In the genomic region with DNA sequence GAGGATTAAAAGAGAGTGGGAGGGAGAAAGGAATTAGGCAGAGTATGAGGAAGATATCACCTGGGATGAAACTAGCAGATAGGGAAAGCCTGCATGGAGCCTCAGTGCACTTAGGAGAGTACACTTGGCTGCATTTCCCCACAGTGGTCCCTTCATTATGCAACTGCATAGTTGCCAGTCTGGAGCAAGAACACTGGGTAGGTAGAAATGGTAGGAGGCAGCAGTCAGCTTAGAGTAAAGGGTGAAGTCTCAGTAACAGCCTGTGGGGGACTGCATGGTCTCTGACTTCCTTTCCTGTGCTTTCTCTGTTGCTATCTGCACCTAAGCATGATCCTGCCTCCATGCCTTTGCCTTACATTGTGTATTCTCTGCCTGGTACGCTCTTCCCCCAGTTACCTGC, we compare ENCODE assay signal across 12 cellular contexts. TPM values are rescaled to one million over a fixed set of nuclear protein-coding genes. Genes with fewer than 3 reads are reported as not detected.
DNase-seq lines count a peak whose midpoint lies in the region; ATAC-seq and TF ChIP-seq lines count a peak whose summit lies in the region.
"Had no signal": no experiment of that assay in that cellular context is flagged by ENCODE, and none has a peak within 500 bp of the region (broad histone marks: within the 10 kb centered on the region; RNA-seq: fewer than 3 reads in every experiment).

No MANE protein-coding gene starts in this region.

- ATAC-seq in CD8-positive, alpha-beta T cell, result peak; percentile 54
- ATAC-seq in GM18868 (IDR thresholded peaks at IDR 0.05; ENCODE audit: unreplicated experiment), result peak; percentile 45
- peak; percentile 52 for ATAC-seq in HG03159 (IDR thresholded peaks at IDR 0.05; ENCODE audit: unreplicated experiment)
- ATAC-seq in activated naive CD8-positive, alpha-beta T cell treated with anti-CD3 and anti-CD28 coated beads, Interleukin-2, amount 50 U/mL, for 24 hours, result peak; percentile 60
- ATAC-seq in HG03457 (IDR thresholded peaks at IDR 0.05; ENCODE audit: unreplicated experiment), result no peak

- peak overlapping the region; percentile 3 for H3K27ac Mint-ChIP-seq in CD8-positive, alpha-beta T cell
- H3K27ac Mint-ChIP-seq in activated naive CD8-positive, alpha-beta T cell treated with anti-CD3 and anti-CD28 coated beads, Interleukin-2, amount 50 U/mL, for 24 hours, result peak overlapping the region; percentile 7

- no peak overlapping the region for H3K4me3 Mint-ChIP-seq in CD8-positive, alpha-beta T cell
- H3K4me3 Mint-ChIP-seq in activated naive CD8-positive, alpha-beta T cell treated with anti-CD3 and anti-CD28 coated beads, Interleukin-2, amount 50 U/mL, for 24 hours, result no peak overlapping the region

- no peak for DNase-seq in CD8-positive, alpha-beta T cell
- DNase-seq in activated naive CD8-positive, alpha-beta T cell treated with anti-CD3 and anti-CD28 coated beads, Interleukin-2, amount 50 U/mL, for 24 hours, result no peak
- no peak for DNase-seq in activated effector memory CD4-positive, alpha-beta T cell treated with Interleukin-2 at 50 U/mL for 16 hours
- DNase-seq in NCI-H524 treated with DMSO at 0.1 percent for 48 hours (lab: John Stamatoyannopoulos, UW), result no peak
- no peak for DNase-seq in DMS153 (lab: John Stamatoyannopoulos, UW)
- DNase-seq: dermis blood vessel endothelial cell, DMS79 treated with DMSO at 0.1 percent for 48 hours, hippocampal formation had no signal

- no peak overlapping the region for H3K4me3 ChIP-seq in CD8-positive, alpha-beta T cell (ENCODE audit: low read depth, low read length)
- H3K4me3 ChIP-seq: HAP-1 had no signal

- no peak overlapping the region for H3K27ac ChIP-seq in CD8-positive, alpha-beta T cell (ENCODE audit: low read depth, low read length)

- peaks cover 78% of the 10 kb centered on the region for H3K4me1 Mint-ChIP-seq in CD8-positive, alpha-beta T cell (ENCODE audit: low read depth)
- H3K4me1 Mint-ChIP-seq in activated naive CD8-positive, alpha-beta T cell treated with anti-CD3 and anti-CD28 coated beads, Interleukin-2, amount 50 U/mL, for 24 hours, result peaks cover 83% of the 10 kb centered on the region

- no peaks in the 10 kb centered on the region for H3K9me3 ChIP-seq in CD8-positive, alpha-beta T cell (ENCODE audit: low read length)
- H3K9me3 ChIP-seq: HAP-1 had no signal

- H3K4me1 ChIP-seq in CD8-positive, alpha-beta T cell (ENCODE audit: insufficient read depth, low read length), result peaks cover 61% of the 10 kb centered on the region

- POLR2A ChIA-PET in CD8-positive, alpha-beta T cell (lab: Charles Lee), result no interaction called here

- CTCF ChIA-PET in CD8-positive, alpha-beta T cell (lab: Charles Lee), result interaction anchor here (1.7 kb wide), 1 partner anchor 44 kb away, joined by 3 read pairs; no protein-coding TSS in a partner anchor

- TF ChIP-seq CTCF in CD8-positive, alpha-beta T cell (IDR thresholded peaks at IDR 0.05), result no peak

- H3K9me3 Mint-ChIP-seq in CD8-positive, alpha-beta T cell, result no peaks in the 10 kb centered on the region
- H3K9me3 Mint-ChIP-seq in activated naive CD8-positive, alpha-beta T cell treated with anti-CD3 and anti-CD28 coated beads, Interleukin-2, amount 50 U/mL, for 24 hours, result no peaks in the 10 kb centered on the region

- H3K36me3 ChIP-seq in CD8-positive, alpha-beta T cell (ENCODE audit: insufficient read depth, low read length), result no peaks in the 10 kb centered on the region
- H3K36me3 ChIP-seq: HAP-1 had no signal

- no peaks in the 10 kb centered on the region for H3K27me3 Mint-ChIP-seq in CD8-positive, alpha-beta T cell (ENCODE audit: low read depth)
- H3K27me3 Mint-ChIP-seq in activated naive CD8-positive, alpha-beta T cell treated with anti-CD3 and anti-CD28 coated beads, Interleukin-2, amount 50 U/mL, for 24 hours, result no peaks in the 10 kb centered on the region

- H3K36me3 Mint-ChIP-seq in CD8-positive, alpha-beta T cell, result no peaks in the 10 kb centered on the region
- no peaks in the 10 kb centered on the region for H3K36me3 Mint-ChIP-seq in activated naive CD8-positive, alpha-beta T cell treated with anti-CD3 and anti-CD28 coated beads, Interleukin-2, amount 50 U/mL, for 24 hours (ENCODE audit: low read depth)

- H3K27me3 ChIP-seq in CD8-positive, alpha-beta T cell (ENCODE audit: insufficient read depth, low read length), result no peaks in the 10 kb centered on the region

- intact Hi-C loops in CD8-positive, alpha-beta T cell (cut with DNase I, micrococcal nuclease), result no loop called here

RNA-seq across cellular contexts. Expression of a gene that starts 14.0 kb away (rescaled TPM):
- total RNA-seq in CD8-positive, alpha-beta T cell, result 10 to 100 TPM; 67.5 to 70.7 TPM
